ENCODE assay signal across 8 cellular contexts in genomic region chr7:43756368-43757072, GRCh38. TPM values are rescaled to one million over a fixed set of nuclear protein-coding genes. Genes with fewer than 3 reads are reported as not detected.
DNase-seq lines count a peak whose midpoint lies in the region; ATAC-seq, FAIRE-seq and TF ChIP-seq lines count a peak whose summit lies in the region.

No MANE protein-coding gene starts in this region.

- no peaks in the 10 kb centered on the region for H4K20me1 ChIP-seq in MM.1S (ENCODE audit: insufficient read depth, low read length)
- H4K20me1 ChIP-seq in astrocyte (ENCODE audit: insufficient read depth, low read length), result no peaks in the 10 kb centered on the region
- H4K20me1 ChIP-seq in hepatocyte (ENCODE audit: insufficient read depth, poor library complexity, severe bottlenecking), result no peaks in the 10 kb centered on the region

- WGBS in hepatocyte (ENCODE audit: low lambda C conversion rate, missing lambda C conversion rate), result 81% methylated on average over 1 of the region's 1 CpG

- H3K79me2 ChIP-seq in MM.1S (ENCODE audit: low read length) (peaks cover 12% of the 10 kb centered on the region; the same call in 1 of the 2 replicates), astrocyte (ENCODE audit: insufficient read depth, low read length) (peaks cover 5% of the 10 kb centered on the region), hepatocyte (peaks cover 4% of the 10 kb centered on the region)

- TF ChIP-seq CTCF in MM.1S (IDR thresholded peaks at IDR 0.05; ENCODE audit: low read length), result no peak
- TF ChIP-seq CTCF in astrocyte (IDR thresholded peaks at IDR 0.05; ENCODE audit: insufficient read depth, low read depth, low read length), result no peak
- no peak for TF ChIP-seq CTCF in nephron (IDR thresholded peaks at IDR 0.05; ENCODE audit: unreplicated experiment in 3 of 3)
- TF ChIP-seq CTCF in hepatocyte (IDR thresholded peaks at IDR 0.05; ENCODE audit: poor library complexity), result no peak

- H3K4me3 ChIP-seq in MM.1S (ENCODE audit: low read length) (no peak overlapping the region), astrocyte (ENCODE audit: insufficient read depth, low read depth, low read length) (no peak overlapping the region), hepatocyte (no peak overlapping the region)

- peak; percentile 86 for DNase-seq in GM03348 (ENCODE audit: low spot score)
- DNase-seq in MM.1S, result peak; percentile 83
- DNase-seq in astrocyte (ENCODE audit: low read depth), result peak; percentile 79
- no peak for DNase-seq in hepatocyte (ENCODE audit: low spot score)
- DNase-seq in NCI-H1092 treated with DMSO at 0.1 percent for 48 hours (lab: John Stamatoyannopoulos, UW), result no peak
- no peak for DNase-seq in effector CD8-positive, alpha-beta T cell (lab: John Stamatoyannopoulos, UW)

- H2AFZ ChIP-seq in MM.1S (ENCODE audit: low read length) (0 out of 2 replicates have a peak overlapping the region, but pooled peaks have one; percentile 16), astrocyte (ENCODE audit: low read depth, low read length) (no peak overlapping the region), hepatocyte (no peak overlapping the region)

- peaks cover 55% of the 10 kb centered on the region for H3K4me1 ChIP-seq in MM.1S (ENCODE audit: low read length)
- peaks cover 13% of the 10 kb centered on the region for H3K4me1 ChIP-seq in astrocyte (ENCODE audit: insufficient read depth, low read length)
- H3K4me1 ChIP-seq in hepatocyte (ENCODE audit: insufficient read depth), result no peaks in the 10 kb centered on the region

- peak overlapping the region; percentile 5; the same call in 1 of the 2 replicates for H3K9ac ChIP-seq in MM.1S (ENCODE audit: low read length)
- no peak overlapping the region for H3K9ac ChIP-seq in astrocyte (ENCODE audit: low read length)

- peaks cover 24% of the 10 kb centered on the region for H3F3A ChIP-seq in MM.1S (ENCODE audit: insufficient read depth, low read length)

- H3K4me2 ChIP-seq in MM.1S (ENCODE audit: low read depth, low read length) (peak overlapping the region; percentile 44), astrocyte (ENCODE audit: low read length) (no peak overlapping the region), hepatocyte (no peak overlapping the region)

- H3K27me3 ChIP-seq in MM.1S (replicated peaks; ENCODE audit: insufficient read depth, low read length), result no peaks in the 10 kb centered on the region
- no peaks in the 10 kb centered on the region for H3K27me3 ChIP-seq in astrocyte (ENCODE audit: insufficient read depth, low read length)
- H3K27me3 ChIP-seq in hepatocyte, result peaks cover 6% of the 10 kb centered on the region

- H3K4me1 Mint-ChIP-seq in astrocyte (ENCODE audit: low read depth, unreplicated experiment) (peaks cover 20% of the 10 kb centered on the region), nephron (peaks cover 15% of the 10 kb centered on the region)

- H3K36me3 ChIP-seq in MM.1S (replicated peaks; ENCODE audit: insufficient read depth, low read length) (no peaks in the 10 kb centered on the region), astrocyte (ENCODE audit: insufficient read depth, low read length) (no peaks in the 10 kb centered on the region), hepatocyte (replicated peaks; ENCODE audit: insufficient read depth, low read depth) (no peaks in the 10 kb centered on the region)

- H3K27ac Mint-ChIP-seq in astrocyte (ENCODE audit: unreplicated experiment), result peak overlapping the region; percentile 75
- H3K27ac Mint-ChIP-seq in nephron, result peak overlapping the region in 1 of 3 experiments; percentile 77

- peak overlapping the region; percentile 83 for H3K4me3 Mint-ChIP-seq in astrocyte (ENCODE audit: unreplicated experiment)
- peak overlapping the region; percentile 74 to 87 (median 81) for H3K4me3 Mint-ChIP-seq in nephron

- H3K27me3 Mint-ChIP-seq in astrocyte (ENCODE audit: low read depth, unreplicated experiment) (no peaks in the 10 kb centered on the region), nephron (ENCODE audit: low read depth) (peaks cover 16% of the 10 kb centered on the region)

- peak overlapping the region; percentile 66; the same call in 1 of the 2 replicates for H3K27ac ChIP-seq in MM.1S (ENCODE audit: low read length)
- H3K27ac ChIP-seq in astrocyte (ENCODE audit: low read depth, low read length), result no peak overlapping the region
- H3K27ac ChIP-seq in hepatocyte, result no peak overlapping the region

- H3K9me2 ChIP-seq in MM.1S (replicated peaks; ENCODE audit: insufficient read depth, low read length), result no peaks in the 10 kb centered on the region
- no peaks in the 10 kb centered on the region for H3K9me2 ChIP-seq in hepatocyte (replicated peaks; ENCODE audit: insufficient read depth)

- H3K9me3 ChIP-seq in MM.1S (replicated peaks; ENCODE audit: insufficient read depth, low read length) (no peaks in the 10 kb centered on the region), astrocyte (ENCODE audit: insufficient read depth, low read depth, low read length) (no peaks in the 10 kb centered on the region), hepatocyte (ENCODE audit: low read depth) (no peaks in the 10 kb centered on the region)

- H3K36me3 Mint-ChIP-seq in astrocyte (ENCODE audit: low read depth, unreplicated experiment), result peaks cover 1% of the 10 kb centered on the region
- H3K36me3 Mint-ChIP-seq in nephron (ENCODE audit: low read depth), result no peaks in the 10 kb centered on the region

- no peak for ATAC-seq in HG02885 (IDR thresholded peaks at IDR 0.05; ENCODE audit: poor library complexity, unreplicated experiment)

- FAIRE-seq in astrocyte (lab: Jason Lieb, UNC), result no peak

- H3K9me3 Mint-ChIP-seq in astrocyte (ENCODE audit: unreplicated experiment) (peaks cover 2% of the 10 kb centered on the region), nephron (no peaks in the 10 kb centered on the region)

RNA-seq across cellular contexts. Expression of gene BLVRA, which starts 2.0 kb away (rescaled TPM):
- total RNA-seq in astrocyte, result 48.9 and 55.7 TPM in 2 replicates
- total RNA-seq in hepatocyte, result 17.9 and 21.0 TPM in 2 replicates
- polyA plus RNA-seq in hepatocyte, result 29.2 and 34.2 TPM in 2 replicates

RNA-seq across cellular contexts. Expression of gene COA1, which starts 27.2 kb away (rescaled TPM):
- total RNA-seq in astrocyte (47.0 and 50.1 TPM in 2 replicates), hepatocyte (55.2 and 60.5 TPM in 2 replicates)
- polyA plus RNA-seq in hepatocyte, result 50.5 and 52.1 TPM in 2 replicates

Comparison
In these comparisons a context has a peak if more than half of its experiments do, and no peak if none do; other contexts are left out.
1. DNase-seq: peak in GM03348 (single experiment), MM.1S (single experiment) and astrocyte (single experiment); none in hepatocyte (single experiment), NCI-H1092 treated with DMSO at 0.1 percent for 48 hours (single experiment) and effector CD8-positive, alpha-beta T cell (single experiment).